Comparison of ENCODE assay signal across 1 cellular context in the genomic region with DNA sequence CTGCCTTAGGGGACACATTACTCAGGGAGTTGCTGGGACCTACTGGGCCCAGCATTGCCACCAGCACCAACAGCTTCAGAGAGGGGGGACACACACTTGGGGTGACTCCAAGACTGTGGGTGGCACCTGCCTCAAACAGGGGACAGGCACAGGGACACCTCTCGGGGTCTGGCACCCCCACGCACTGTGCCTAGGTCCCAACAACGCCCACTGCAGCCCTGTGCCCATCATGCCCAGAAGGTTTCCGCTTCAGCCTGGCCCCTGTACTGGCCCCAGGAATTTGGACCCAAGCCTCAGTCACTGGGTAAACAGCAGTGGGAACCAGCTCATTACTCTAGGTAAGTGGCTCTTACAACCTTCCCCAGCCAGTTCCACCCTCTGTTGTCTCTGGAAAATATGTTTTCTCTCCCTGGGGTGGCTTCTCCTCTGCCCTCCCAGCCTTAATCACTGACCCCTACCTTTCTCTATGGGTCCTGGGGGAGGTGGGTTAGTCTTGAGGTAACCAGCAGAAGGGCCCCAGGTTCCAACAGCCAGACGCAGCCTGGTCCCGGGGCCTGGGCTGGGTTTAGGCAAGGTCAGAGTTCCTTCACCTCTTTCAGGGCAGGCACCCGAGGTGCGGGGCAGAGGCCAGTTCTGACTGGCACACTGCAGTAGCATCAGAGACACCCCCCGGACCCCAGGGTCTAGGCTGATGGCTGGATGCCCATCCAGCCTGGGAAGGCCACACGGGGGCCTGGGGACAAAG.
TF ChIP-seq lines count a peak whose summit lies in the region.

No MANE protein-coding gene starts in this region.

TF ChIP-seq in H1, 55 proteins besides CTCF, POLR2A, EP300 and RAD21:
- TF ChIP-seq, protein P1, sequence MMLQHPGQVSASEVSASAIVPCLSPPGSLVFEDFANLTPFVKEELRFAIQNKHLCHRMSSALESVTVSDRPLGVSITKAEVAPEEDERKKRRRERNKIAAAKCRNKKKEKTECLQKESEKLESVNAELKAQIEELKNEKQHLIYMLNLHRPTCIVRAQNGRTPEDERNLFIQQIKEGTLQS (IDR thresholded peaks at IDR 0.05; ENCODE audit: insufficient read depth, low read depth, low read length), result no peak
- TF ChIP-seq KDM5A (IDR thresholded peaks at IDR 0.05; ENCODE audit: low read length) (no peak), SIN3A (conservative IDR thresholded peaks at IDR 0.05 in 1 of 2, IDR thresholded peaks at IDR 0.05 in 1 of 2; ENCODE audit: low read depth in 1 of 2, low read length in 2 of 2) (no peak), YY1 (IDR thresholded peaks at IDR 0.05; ENCODE audit: low read depth, low read length) (no peak), HDAC2 (IDR thresholded peaks at IDR 0.05; ENCODE audit: borderline replicate concordance in 1 of 2, low read depth in 2 of 2, low read length in 2 of 2) (no peak), SP4 (IDR thresholded peaks at IDR 0.05; ENCODE audit: low read length) (no peak)
